In genomic region chrX:71250856-71251255, GRCh38 we compare ENCODE assay signal across 23 cellular contexts. TPM values are rescaled to one million over a fixed set of nuclear protein-coding genes. Genes with fewer than 3 reads are reported as not detected.
A peak's percentile ranks its signal among the peaks of the same experiment; 100 is the strongest.
DNase-seq lines count a peak whose midpoint lies in the region; ATAC-seq and TF ChIP-seq lines count a peak whose summit lies in the region.
"Had no signal": no experiment of that assay in that cellular context is flagged by ENCODE, and none has a peak within 500 bp of the region (broad histone marks: within the 10 kb centered on the region; RNA-seq: fewer than 3 reads in every experiment).

No MANE protein-coding gene starts in this region.

- H3K4me1 Mint-ChIP-seq in activated naive CD4-positive, alpha-beta T cell treated with anti-CD3 and anti-CD28 coated beads, Interleukin-2, amount 50 U/mL, for 24 hours = peaks cover 25% of the 10 kb centered on the region
- peaks cover 27% of the 10 kb centered on the region for H3K4me1 Mint-ChIP-seq in activated T-helper 2 cell treated with anti-CD3 and anti-CD28 coated beads, Interferon-gamma antibody, Interleukin-2, Interleukin-4, amounts not matched to agents 10 μg/mL and 5 μg/mL and 100 μg/mL, durations not matched to agents 14 hours and 24 hours and 36 hours (ENCODE audit: low read depth)
- H3K4me1 Mint-ChIP-seq in type B pancreatic cell (ENCODE audit: unreplicated experiment) = peaks cover 4% of the 10 kb centered on the region

- WGBS in aorta, 2 donors = 68 to 75% methylated on average over 10 of the region's 10 CpGs

- peaks cover 2% of the 10 kb centered on the region for H3K36me3 Mint-ChIP-seq in activated naive CD4-positive, alpha-beta T cell treated with anti-CD3 and anti-CD28 coated beads, Interleukin-2, amount 50 U/mL, for 24 hours
- peaks cover 0 to 5% of the 10 kb centered on the region in 2 donors for H3K36me3 Mint-ChIP-seq in activated naive CD4-positive, alpha-beta T cell treated with anti-CD3 and anti-CD28 coated beads, Interleukin-2, amount 50 U/mL, for 72 hours
- H3K36me3 Mint-ChIP-seq in activated T-helper 2 cell treated with anti-CD3 and anti-CD28 coated beads, Interferon-gamma antibody, Interleukin-2, Interleukin-4, amounts not matched to agents 10 μg/mL and 5 μg/mL and 100 μg/mL, durations not matched to agents 14 hours and 24 hours and 36 hours (ENCODE audit: low read depth) = peaks cover 34% of the 10 kb centered on the region
- H3K36me3 Mint-ChIP-seq in type B pancreatic cell = peaks cover 11% of the 10 kb centered on the region

- H3K27me3 Mint-ChIP-seq in activated naive CD4-positive, alpha-beta T cell treated with anti-CD3 and anti-CD28 coated beads, Interleukin-2, amount 50 U/mL, for 24 hours = no peaks in the 10 kb centered on the region
- H3K27me3 Mint-ChIP-seq in activated T-helper 2 cell treated with anti-CD3 and anti-CD28 coated beads, Interferon-gamma antibody, Interleukin-2, Interleukin-4, amounts not matched to agents 10 μg/mL and 5 μg/mL and 100 μg/mL, durations not matched to agents 14 hours and 24 hours and 36 hours (ENCODE audit: low read depth) = no peaks in the 10 kb centered on the region
- no peaks in the 10 kb centered on the region for H3K27me3 Mint-ChIP-seq in type B pancreatic cell
- H3K27me3 Mint-ChIP-seq: stimulated activated memory B cell treated with anti-CD40 and anti-IgM and Interleukin-4, amounts not matched to agents 10 μg/mL and 1 μg/mL and 100 μg/mL, for 72 hours had no signal

- no peaks in the 10 kb centered on the region for H3K4me1 ChIP-seq in aorta (ENCODE audit: control insufficient read depth in 1 of 2, insufficient read depth in 2 of 2, low read length in 2 of 2)

- TF ChIP-seq CTCF in type B pancreatic cell (conservative IDR thresholded peaks at IDR 0.05) = no peak

- no peaks in the 10 kb centered on the region for H3K9me3 Mint-ChIP-seq in activated naive CD4-positive, alpha-beta T cell treated with anti-CD3 and anti-CD28 coated beads, Interleukin-2, amount 50 U/mL, for 24 hours
- no peaks in the 10 kb centered on the region for H3K9me3 Mint-ChIP-seq in activated naive CD4-positive, alpha-beta T cell treated with anti-CD3 and anti-CD28 coated beads, Interleukin-2, amount 50 U/mL, for 72 hours
- H3K9me3 Mint-ChIP-seq in activated T-helper 2 cell treated with anti-CD3 and anti-CD28 coated beads, Interferon-gamma antibody, Interleukin-2, Interleukin-4, amounts not matched to agents 10 μg/mL and 5 μg/mL and 100 μg/mL, durations not matched to agents 14 hours and 24 hours and 36 hours = no peaks in the 10 kb centered on the region
- H3K9me3 Mint-ChIP-seq in type B pancreatic cell = no peaks in the 10 kb centered on the region
- H3K9me3 Mint-ChIP-seq: stimulated activated memory B cell treated with anti-CD40 and anti-IgM and Interleukin-4, amounts not matched to agents 10 μg/mL and 1 μg/mL and 100 μg/mL, for 72 hours had no signal

- no peak overlapping the region for H3K27ac ChIP-seq in aorta (ENCODE audit: low read depth in 1 of 2, low read length in 2 of 2)
- H3K27ac ChIP-seq: heart left ventricle, HL-60, thoracic aorta, VCaP had no signal

- no peak for ATAC-seq in activated naive CD4-positive, alpha-beta T cell treated with anti-CD3 and anti-CD28 coated beads, Interleukin-2, amount 50 U/mL, for 72 hours
- no peak for ATAC-seq in aorta (ENCODE audit: low FRiP score)
- ATAC-seq: HCT116; heart left ventricle; left cardiac atrium; stimulated activated memory B cell treated with anti-CD40 and anti-IgM and Interleukin-4, amounts not matched to agents 10 μg/mL and 1 μg/mL and 100 μg/mL, for 72 hours had no signal

- DNase-seq in activated naive CD4-positive, alpha-beta T cell treated with anti-CD3 and anti-CD28 coated beads, Interleukin-2, amount 50 U/mL, for 72 hours (ENCODE audit: low spot score in 2 of 2) = no peak
- DNase-seq in activated T-helper 2 cell treated with anti-CD3 and anti-CD28 coated beads, Interferon-gamma antibody, Interleukin-2, Interleukin-4, amounts not matched to agents 10 μg/mL and 5 μg/mL and 100 μg/mL, durations not matched to agents 14 hours and 24 hours and 36 hours (ENCODE audit: low spot score) = no peak
- DNase-seq in left kidney (ENCODE audit: low read depth, low spot score) (peak; percentile 79), type B pancreatic cell (ENCODE audit: extremely low spot score, unreplicated experiment) (no peak), aorta (no peak), NCI-H69 (lab: John Stamatoyannopoulos, UW) (no peak)
- DNase-seq in stimulated activated naive CD4-positive, alpha-beta T cell (lab: John Stamatoyannopoulos, UW) = no peak
- DNase-seq: activated T-cell treated with anti-CD3 and anti-CD28 coated beads, Interleukin-2, amount 50 U/mL, for 1 hour; C1 segment of cervical spinal cord; Calu3; heart left ventricle; left cardiac atrium; NCI-H526; RPMI8226 had no signal

- no peak overlapping the region for H3K27ac Mint-ChIP-seq in activated naive CD4-positive, alpha-beta T cell treated with anti-CD3 and anti-CD28 coated beads, Interleukin-2, amount 50 U/mL, for 24 hours
- H3K27ac Mint-ChIP-seq in activated naive CD4-positive, alpha-beta T cell treated with anti-CD3 and anti-CD28 coated beads, Interleukin-2, amount 50 U/mL, for 72 hours = no peak overlapping the region
- peak overlapping the region; percentile 35 for H3K27ac Mint-ChIP-seq in activated T-helper 2 cell treated with anti-CD3 and anti-CD28 coated beads, Interferon-gamma antibody, Interleukin-2, Interleukin-4, amounts not matched to agents 10 μg/mL and 5 μg/mL and 100 μg/mL, durations not matched to agents 14 hours and 24 hours and 36 hours
- H3K27ac Mint-ChIP-seq in type B pancreatic cell = no peak overlapping the region
- H3K27ac Mint-ChIP-seq: stimulated activated memory B cell treated with anti-CD40 and anti-IgM and Interleukin-4, amounts not matched to agents 10 μg/mL and 1 μg/mL and 100 μg/mL, for 72 hours had no signal

- H3K4me3 Mint-ChIP-seq in activated naive CD4-positive, alpha-beta T cell treated with anti-CD3 and anti-CD28 coated beads, Interleukin-2, amount 50 U/mL, for 24 hours = peak overlapping the region; percentile 1
- peak overlapping the region; percentile 88 for H3K4me3 Mint-ChIP-seq in activated T-helper 2 cell treated with anti-CD3 and anti-CD28 coated beads, Interferon-gamma antibody, Interleukin-2, Interleukin-4, amounts not matched to agents 10 μg/mL and 5 μg/mL and 100 μg/mL, durations not matched to agents 14 hours and 24 hours and 36 hours (ENCODE audit: low read depth)
- H3K4me3 Mint-ChIP-seq in type B pancreatic cell = peak overlapping the region; percentile 95
- H3K4me3 Mint-ChIP-seq: stimulated activated memory B cell treated with anti-CD40 and anti-IgM and Interleukin-4, amounts not matched to agents 10 μg/mL and 1 μg/mL and 100 μg/mL, for 72 hours had no signal

- H3K27me3 ChIP-seq in aorta (ENCODE audit: control insufficient read depth in 1 of 2, insufficient read depth in 2 of 2, low read length in 1 of 2) = no peaks in the 10 kb centered on the region
- H3K27me3 ChIP-seq: heart left ventricle had no signal

- no peaks in the 10 kb centered on the region for H3K9me3 ChIP-seq in aorta (ENCODE audit: control insufficient read depth, low read length)
- H3K9me3 ChIP-seq: heart left ventricle, thoracic aorta had no signal

- peaks cover 0 to 6% of the 10 kb centered on the region in 2 donors for H3K36me3 ChIP-seq in aorta (ENCODE audit: control insufficient read depth in 1 of 2, insufficient read depth in 2 of 2, low read length in 1 of 2)

- intact Hi-C loops in activated T-helper 2 cell treated with anti-CD3 and anti-CD28 coated beads, Interferon-gamma antibody, Interleukin-2, Interleukin-4, amounts not matched to agents 10 μg/mL and 5 μg/mL and 100 μg/mL, durations not matched to agents 14 hours and 24 hours and 36 hours (cut with micrococcal nuclease) = no loop called here
- intact Hi-C loops in aorta (cut with DNase I) = loop anchor here in 1 of 2 donors (10.0 kb wide), 1 partner anchor 114 kb away; the partner anchor contains the start of gene TAF1

- no peak overlapping the region for H3K4me3 ChIP-seq in aorta (ENCODE audit: low read length in 2 of 2)
- H3K4me3 ChIP-seq: heart left ventricle, thoracic aorta had no signal

RNA-seq across cellular contexts. Expression of gene ZMYM3, which starts 3.1 kb away (rescaled TPM):
- total RNA-seq in activated naive CD4-positive, alpha-beta T cell treated with anti-CD3 and anti-CD28 coated beads, Interleukin-2, amount 50 U/mL, for 72 hours = 10 to 100 TPM in 1 of 2 donors, 1 to 10 TPM in 1; 5.1 to 32.5 TPM
- total RNA-seq in activated T-helper 2 cell treated with anti-CD3 and anti-CD28 coated beads, Interferon-gamma antibody, Interleukin-2, Interleukin-4, amounts not matched to agents 10 μg/mL and 5 μg/mL and 100 μg/mL, durations not matched to agents 14 hours and 24 hours and 36 hours = 26.8 and 31.4 TPM in 2 replicates
- total RNA-seq in type B pancreatic cell (ENCODE audit: low replicate concordance) (34.9 and 67.8 TPM in 2 replicates), aorta (10 to 100 TPM; 14.5 to 26.0 TPM)
- polyA plus RNA-seq in aorta = 10 to 100 TPM in 1 of 2 donors, 1 to 10 TPM in 1; 3.8 to 16.3 TPM

RNA-seq across cellular contexts. Expression of gene GJB1, which starts 27.8 kb away (rescaled TPM):
- total RNA-seq in activated naive CD4-positive, alpha-beta T cell treated with anti-CD3 and anti-CD28 coated beads, Interleukin-2, amount 50 U/mL, for 72 hours = under 1 TPM in 1 of 2 donors, not detected in 1; 0.16 TPM
- total RNA-seq in activated T-helper 2 cell treated with anti-CD3 and anti-CD28 coated beads, Interferon-gamma antibody, Interleukin-2, Interleukin-4, amounts not matched to agents 10 μg/mL and 5 μg/mL and 100 μg/mL, durations not matched to agents 14 hours and 24 hours and 36 hours = not detected in 2 replicates
- total RNA-seq in type B pancreatic cell (ENCODE audit: low replicate concordance) (3.9 and 15.3 TPM in 2 replicates), aorta (not detected)
- polyA plus RNA-seq in aorta = 1 to 10 TPM in 1 of 2 donors, not detected in 1; 2.0 TPM
- total RNA-seq: cerebellum, Daoy, heart left ventricle, left cardiac atrium, thoracic aorta had no signal
- polyA plus RNA-seq: AG04450, heart left ventricle had no signal

RNA-seq across cellular contexts. Expression of gene NONO, which starts 32.6 kb away (rescaled TPM):
- total RNA-seq in activated naive CD4-positive, alpha-beta T cell treated with anti-CD3 and anti-CD28 coated beads, Interleukin-2, amount 50 U/mL, for 72 hours = 100 to 1,000 TPM; 527 to 606 TPM
- total RNA-seq in activated T-helper 2 cell treated with anti-CD3 and anti-CD28 coated beads, Interferon-gamma antibody, Interleukin-2, Interleukin-4, amounts not matched to agents 10 μg/mL and 5 μg/mL and 100 μg/mL, durations not matched to agents 14 hours and 24 hours and 36 hours = 585 and 612 TPM in 2 replicates
- total RNA-seq in type B pancreatic cell (ENCODE audit: low replicate concordance) (428 and 634 TPM in 2 replicates), aorta (100 to 1,000 TPM; 191 to 208 TPM)
- polyA plus RNA-seq in aorta = 100 to 1,000 TPM in 1 of 2 donors, 10 to 100 TPM in 1; 85.8 to 158 TPM

RNA-seq across cellular contexts. Expression of gene ITGB1BP2, which starts 50.7 kb away (rescaled TPM):
- total RNA-seq in activated naive CD4-positive, alpha-beta T cell treated with anti-CD3 and anti-CD28 coated beads, Interleukin-2, amount 50 U/mL, for 72 hours = 1 to 10 TPM; 5.8 to 7.8 TPM
- total RNA-seq in activated T-helper 2 cell treated with anti-CD3 and anti-CD28 coated beads, Interferon-gamma antibody, Interleukin-2, Interleukin-4, amounts not matched to agents 10 μg/mL and 5 μg/mL and 100 μg/mL, durations not matched to agents 14 hours and 24 hours and 36 hours = 6.1 and 6.5 TPM in 2 replicates
- total RNA-seq in type B pancreatic cell (ENCODE audit: low replicate concordance) (1.7 and 3.6 TPM in 2 replicates), aorta (10 to 100 TPM; 12.6 to 22.3 TPM)
- polyA plus RNA-seq in aorta = 10 to 100 TPM; 10.8 to 14.9 TPM

Comparison
In these comparisons a context has a peak if more than half of its experiments do, and no peak if none do; other contexts are left out.
1. H3K4me3 Mint-ChIP-seq: peak in every context shown above with its lines; median percentile 95 in type B pancreatic cell; 88 in activated T-helper 2 cell treated with anti-CD3 and anti-CD28 coated beads, Interferon-gamma antibody, Interleukin-2, Interleukin-4, amounts not matched to agents 10 μg/mL and 5 μg/mL and 100 μg/mL, durations not matched to agents 14 hours and 24 hours and 36 hours; 1 in activated naive CD4-positive, alpha-beta T cell treated with anti-CD3 and anti-CD28 coated beads, Interleukin-2, amount 50 U/mL, for 24 hours.